ENCODE assay signal across 1 cellular context in the genomic region with DNA sequence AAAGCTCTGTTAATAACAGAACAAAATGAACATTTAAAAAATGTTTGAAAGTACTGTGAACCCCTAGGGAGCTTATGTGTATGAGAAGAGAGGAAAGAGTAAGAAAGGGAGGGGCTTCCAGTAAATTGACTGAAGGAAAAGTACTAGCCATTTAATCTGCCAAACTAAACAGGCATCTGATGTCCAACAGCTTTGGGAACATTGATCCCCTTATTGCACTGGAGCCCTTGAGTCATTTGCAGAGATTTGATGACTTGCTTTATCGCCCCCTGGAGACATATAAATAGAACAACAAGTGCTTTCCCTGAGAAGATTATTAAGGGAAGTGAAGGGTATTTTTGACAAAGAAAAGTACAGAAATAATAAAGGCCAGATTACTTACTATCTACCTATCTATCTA.
TF ChIP-seq lines count a peak whose summit lies in the region.

No MANE protein-coding gene starts in this region.

TF ChIP-seq in GM23338, 12 proteins besides CTCF, POLR2A, EP300 and RAD21 (continued from another document):
- TF ChIP-seq ZNF462 (CRISPR knock-in tag; IDR thresholded peaks at IDR 0.05) (no peak), EZH2phosphoT487 (IDR thresholded peaks at IDR 0.05; ENCODE audit: unreplicated experiment) (no peak), STAT1 (IDR thresholded peaks at IDR 0.05; ENCODE audit: unreplicated experiment) (no peak), JUNB (IDR thresholded peaks at IDR 0.05; ENCODE audit: unreplicated experiment) (no peak), POLR2AphosphoS5 (IDR thresholded peaks at IDR 0.05; ENCODE audit: low read depth) (no peak)
- TF ChIP-seq, protein P1, sequence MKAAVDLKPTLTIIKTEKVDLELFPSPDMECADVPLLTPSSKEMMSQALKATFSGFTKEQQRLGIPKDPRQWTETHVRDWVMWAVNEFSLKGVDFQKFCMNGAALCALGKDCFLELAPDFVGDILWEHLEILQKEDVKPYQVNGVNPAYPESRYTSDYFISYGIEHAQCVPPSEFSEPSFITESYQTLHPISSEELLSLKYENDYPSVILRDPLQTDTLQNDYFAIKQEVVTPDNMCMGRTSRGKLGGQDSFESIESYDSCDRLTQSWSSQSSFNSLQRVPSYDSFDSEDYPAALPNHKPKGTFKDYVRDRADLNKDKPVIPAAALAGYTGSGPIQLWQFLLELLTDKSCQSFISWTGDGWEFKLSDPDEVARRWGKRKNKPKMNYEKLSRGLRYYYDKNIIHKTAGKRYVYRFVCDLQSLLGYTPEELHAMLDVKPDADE (IDR thresholded peaks at IDR 0.05) = no peak
TF ChIP-seq in GM23338: peak in this region for 0.
